ENCODE assay signal across 1 cellular context in genomic region chr6:74755196-74755595, GRCh38.
TF ChIP-seq lines count a peak whose summit lies in the region.

No MANE protein-coding gene starts in this region.

TF ChIP-seq in GM23338, 12 proteins besides CTCF, POLR2A, EP300 and RAD21 (continued from another document):
- no peak for TF ChIP-seq ZNF462 (CRISPR knock-in tag; IDR thresholded peaks at IDR 0.05)
- TF ChIP-seq NANOG (IDR thresholded peaks at IDR 0.05; ENCODE audit: borderline replicate concordance) = no peak
- TF ChIP-seq ZNF114 (CRISPR knock-in tag; IDR thresholded peaks at IDR 0.05) = no peak
- no peak for TF ChIP-seq ETS1 (IDR thresholded peaks at IDR 0.05)
- TF ChIP-seq POLR2AphosphoS5 (IDR thresholded peaks at IDR 0.05; ENCODE audit: low read depth) = no peak
- no peak for TF ChIP-seq EZH2 (IDR thresholded peaks at IDR 0.05; ENCODE audit: low read depth, unreplicated experiment)
- no peak for TF ChIP-seq REST (IDR thresholded peaks at IDR 0.05; ENCODE audit: unreplicated experiment)
- TF ChIP-seq STAT1 (IDR thresholded peaks at IDR 0.05; ENCODE audit: unreplicated experiment) = no peak
- no peak for TF ChIP-seq CREB1 (CRISPR knock-in tag; IDR thresholded peaks at IDR 0.05; ENCODE audit: low read depth)
- no peak for TF ChIP-seq EZH2phosphoT487 (IDR thresholded peaks at IDR 0.05; ENCODE audit: unreplicated experiment)
- no peak for TF ChIP-seq JUNB (IDR thresholded peaks at IDR 0.05; ENCODE audit: unreplicated experiment)
